Comparison of ENCODE assay signal across 1 cellular context in the genomic region with DNA sequence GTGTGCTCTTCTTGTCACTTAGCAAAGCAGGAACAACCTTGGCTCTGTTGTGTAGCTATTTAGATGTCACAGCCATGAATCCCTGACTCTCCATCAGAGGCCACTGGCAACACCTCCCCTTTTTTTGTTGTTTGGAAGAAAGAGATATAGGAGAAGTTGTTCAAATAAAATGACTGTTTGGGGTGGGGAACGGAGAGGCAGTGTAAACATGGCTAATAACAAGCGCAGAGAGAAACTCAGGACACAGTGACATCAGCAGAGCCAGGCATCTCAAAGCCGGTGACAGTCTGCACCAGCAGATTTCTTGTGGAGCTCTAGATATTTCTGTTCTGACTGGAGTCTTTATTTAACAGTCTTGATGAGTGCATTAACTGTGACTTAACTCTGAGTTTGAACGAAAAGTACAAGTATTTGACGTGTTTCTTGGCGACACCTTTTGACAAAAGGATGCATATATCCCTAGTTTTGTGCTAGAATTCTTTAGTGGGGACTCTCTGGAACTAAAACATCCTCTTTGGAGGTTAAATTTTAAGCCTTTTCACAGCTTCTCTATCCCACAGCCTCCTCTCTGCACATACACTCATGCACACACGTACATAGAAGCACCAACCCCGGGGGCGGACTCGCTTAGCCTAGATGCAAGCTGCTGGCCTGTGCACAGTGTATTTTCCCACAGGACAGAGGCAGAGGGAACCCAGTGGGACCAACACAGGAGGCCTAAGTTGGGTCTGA.
TF ChIP-seq lines count a peak whose summit lies in the region.

No MANE protein-coding gene starts in this region.

TF ChIP-seq in HepG2, 621 proteins besides CTCF, POLR2A, EP300 and RAD21 (continued from another document and continues in another):
- TF ChIP-seq, protein P1, sequence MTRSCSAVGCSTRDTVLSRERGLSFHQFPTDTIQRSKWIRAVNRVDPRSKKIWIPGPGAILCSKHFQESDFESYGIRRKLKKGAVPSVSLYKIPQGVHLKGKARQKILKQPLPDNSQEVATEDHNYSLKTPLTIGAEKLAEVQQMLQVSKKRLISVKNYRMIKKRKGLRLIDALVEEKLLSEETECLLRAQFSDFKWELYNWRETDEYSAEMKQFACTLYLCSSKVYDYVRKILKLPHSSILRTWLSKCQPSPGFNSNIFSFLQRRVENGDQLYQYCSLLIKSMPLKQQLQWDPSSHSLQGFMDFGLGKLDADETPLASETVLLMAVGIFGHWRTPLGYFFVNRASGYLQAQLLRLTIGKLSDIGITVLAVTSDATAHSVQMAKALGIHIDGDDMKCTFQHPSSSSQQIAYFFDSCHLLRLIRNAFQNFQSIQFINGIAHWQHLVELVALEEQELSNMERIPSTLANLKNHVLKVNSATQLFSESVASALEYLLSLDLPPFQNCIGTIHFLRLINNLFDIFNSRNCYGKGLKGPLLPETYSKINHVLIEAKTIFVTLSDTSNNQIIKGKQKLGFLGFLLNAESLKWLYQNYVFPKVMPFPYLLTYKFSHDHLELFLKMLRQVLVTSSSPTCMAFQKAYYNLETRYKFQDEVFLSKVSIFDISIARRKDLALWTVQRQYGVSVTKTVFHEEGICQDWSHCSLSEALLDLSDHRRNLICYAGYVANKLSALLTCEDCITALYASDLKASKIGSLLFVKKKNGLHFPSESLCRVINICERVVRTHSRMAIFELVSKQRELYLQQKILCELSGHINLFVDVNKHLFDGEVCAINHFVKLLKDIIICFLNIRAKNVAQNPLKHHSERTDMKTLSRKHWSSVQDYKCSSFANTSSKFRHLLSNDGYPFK (CRISPR knock-in tag; IDR thresholded peaks at IDR 0.05; ENCODE audit: borderline replicate concordance), result no peak
- TF ChIP-seq ZNF234 (CRISPR knock-in tag; conservative IDR thresholded peaks at IDR 0.05), result no peak
- no peak for TF ChIP-seq ZNF143 (CRISPR knock-in tag; IDR thresholded peaks at IDR 0.05)
- TF ChIP-seq ZNF790 (CRISPR knock-in tag; IDR thresholded peaks at IDR 0.05; ENCODE audit: borderline replicate concordance), result no peak
- no peak for TF ChIP-seq ZNF674 (CRISPR knock-in tag; IDR thresholded peaks at IDR 0.05; ENCODE audit: low read depth)
- TF ChIP-seq, protein P2, sequence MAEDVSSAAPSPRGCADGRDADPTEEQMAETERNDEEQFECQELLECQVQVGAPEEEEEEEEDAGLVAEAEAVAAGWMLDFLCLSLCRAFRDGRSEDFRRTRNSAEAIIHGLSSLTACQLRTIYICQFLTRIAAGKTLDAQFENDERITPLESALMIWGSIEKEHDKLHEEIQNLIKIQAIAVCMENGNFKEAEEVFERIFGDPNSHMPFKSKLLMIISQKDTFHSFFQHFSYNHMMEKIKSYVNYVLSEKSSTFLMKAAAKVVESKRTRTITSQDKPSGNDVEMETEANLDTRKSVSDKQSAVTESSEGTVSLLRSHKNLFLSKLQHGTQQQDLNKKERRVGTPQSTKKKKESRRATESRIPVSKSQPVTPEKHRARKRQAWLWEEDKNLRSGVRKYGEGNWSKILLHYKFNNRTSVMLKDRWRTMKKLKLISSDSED (CRISPR knock-in tag; IDR thresholded peaks at IDR 0.05), result no peak
- no peak for TF ChIP-seq ZNF383 (CRISPR knock-in tag; IDR thresholded peaks at IDR 0.05; ENCODE audit: borderline replicate concordance)
- no peak; the same call in 1 of the 2 replicates for TF ChIP-seq ZNF350 (CRISPR knock-in tag; IDR thresholded peaks at IDR 0.05; ENCODE audit: borderline replicate concordance, low read depth)
- no peak for TF ChIP-seq KLF6 (CRISPR knock-in tag; IDR thresholded peaks at IDR 0.05)
- no peak for TF ChIP-seq U2AF2 (IDR thresholded peaks at IDR 0.05; ENCODE audit: low read depth, low read length)
- no peak for TF ChIP-seq MBD4 (IDR thresholded peaks at IDR 0.05; ENCODE audit: borderline replicate concordance, low read length)
- TF ChIP-seq, protein P3, sequence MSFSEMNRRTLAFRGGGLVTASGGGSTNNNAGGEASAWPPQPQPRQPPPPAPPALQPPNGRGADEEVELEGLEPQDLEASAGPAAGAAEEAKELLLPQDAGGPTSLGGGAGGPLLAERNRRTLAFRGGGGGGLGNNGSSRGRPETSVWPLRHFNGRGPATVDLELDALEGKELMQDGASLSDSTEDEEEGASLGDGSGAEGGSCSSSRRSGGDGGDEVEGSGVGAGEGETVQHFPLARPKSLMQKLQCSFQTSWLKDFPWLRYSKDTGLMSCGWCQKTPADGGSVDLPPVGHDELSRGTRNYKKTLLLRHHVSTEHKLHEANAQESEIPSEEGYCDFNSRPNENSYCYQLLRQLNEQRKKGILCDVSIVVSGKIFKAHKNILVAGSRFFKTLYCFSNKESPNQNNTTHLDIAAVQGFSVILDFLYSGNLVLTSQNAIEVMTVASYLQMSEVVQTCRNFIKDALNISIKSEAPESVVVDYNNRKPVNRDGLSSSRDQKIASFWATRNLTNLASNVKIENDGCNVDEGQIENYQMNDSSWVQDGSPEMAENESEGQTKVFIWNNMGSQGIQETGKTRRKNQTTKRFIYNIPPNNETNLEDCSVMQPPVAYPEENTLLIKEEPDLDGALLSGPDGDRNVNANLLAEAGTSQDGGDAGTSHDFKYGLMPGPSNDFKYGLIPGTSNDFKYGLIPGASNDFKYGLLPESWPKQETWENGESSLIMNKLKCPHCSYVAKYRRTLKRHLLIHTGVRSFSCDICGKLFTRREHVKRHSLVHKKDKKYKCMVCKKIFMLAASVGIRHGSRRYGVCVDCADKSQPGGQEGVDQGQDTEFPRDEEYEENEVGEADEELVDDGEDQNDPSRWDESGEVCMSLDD (CRISPR knock-in tag; IDR thresholded peaks at IDR 0.05; ENCODE audit: borderline replicate concordance), result no peak
- TF ChIP-seq SRSF4 (IDR thresholded peaks at IDR 0.05; ENCODE audit: low read depth, low read length, poor library complexity, severe bottlenecking), result no peak
- no peak for TF ChIP-seq AGO1 (IDR thresholded peaks at IDR 0.05; ENCODE audit: low read depth, low read length, poor library complexity, severe bottlenecking)
- peak; percentile 75; the same call in 1 of the 2 replicates for TF ChIP-seq TBX3 (IDR thresholded peaks at IDR 0.05; ENCODE audit: borderline replicate concordance)
- TF ChIP-seq MTF1 (CRISPR knock-in tag; IDR thresholded peaks at IDR 0.05), result no peak
- TF ChIP-seq SYNCRIP (IDR thresholded peaks at IDR 0.05; ENCODE audit: insufficient read depth, low read depth, low read length), result no peak
- TF ChIP-seq ZMAT3 (CRISPR knock-in tag; conservative IDR thresholded peaks at IDR 0.05), result no peak
- no peak for TF ChIP-seq KAT8 (CRISPR knock-in tag; IDR thresholded peaks at IDR 0.05)
- TF ChIP-seq NFATC3 (CRISPR knock-in tag; IDR thresholded peaks at IDR 0.05), result no peak
- TF ChIP-seq MEIS2 (CRISPR knock-in tag; IDR thresholded peaks at IDR 0.05), result 0 out of 2 replicates have a peak, but pooled peaks have one; percentile 36
- TF ChIP-seq, protein P4, sequence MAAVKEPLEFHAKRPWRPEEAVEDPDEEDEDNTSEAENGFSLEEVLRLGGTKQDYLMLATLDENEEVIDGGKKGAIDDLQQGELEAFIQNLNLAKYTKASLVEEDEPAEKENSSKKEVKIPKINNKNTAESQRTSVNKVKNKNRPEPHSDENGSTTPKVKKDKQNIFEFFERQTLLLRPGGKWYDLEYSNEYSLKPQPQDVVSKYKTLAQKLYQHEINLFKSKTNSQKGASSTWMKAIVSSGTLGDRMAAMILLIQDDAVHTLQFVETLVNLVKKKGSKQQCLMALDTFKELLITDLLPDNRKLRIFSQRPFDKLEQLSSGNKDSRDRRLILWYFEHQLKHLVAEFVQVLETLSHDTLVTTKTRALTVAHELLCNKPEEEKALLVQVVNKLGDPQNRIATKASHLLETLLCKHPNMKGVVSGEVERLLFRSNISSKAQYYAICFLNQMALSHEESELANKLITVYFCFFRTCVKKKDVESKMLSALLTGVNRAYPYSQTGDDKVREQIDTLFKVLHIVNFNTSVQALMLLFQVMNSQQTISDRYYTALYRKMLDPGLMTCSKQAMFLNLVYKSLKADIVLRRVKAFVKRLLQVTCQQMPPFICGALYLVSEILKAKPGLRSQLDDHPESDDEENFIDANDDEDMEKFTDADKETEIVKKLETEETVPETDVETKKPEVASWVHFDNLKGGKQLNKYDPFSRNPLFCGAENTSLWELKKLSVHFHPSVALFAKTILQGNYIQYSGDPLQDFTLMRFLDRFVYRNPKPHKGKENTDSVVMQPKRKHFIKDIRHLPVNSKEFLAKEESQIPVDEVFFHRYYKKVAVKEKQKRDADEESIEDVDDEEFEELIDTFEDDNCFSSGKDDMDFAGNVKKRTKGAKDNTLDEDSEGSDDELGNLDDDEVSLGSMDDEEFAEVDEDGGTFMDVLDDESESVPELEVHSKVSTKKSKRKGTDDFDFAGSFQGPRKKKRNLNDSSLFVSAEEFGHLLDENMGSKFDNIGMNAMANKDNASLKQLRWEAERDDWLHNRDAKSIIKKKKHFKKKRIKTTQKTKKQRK (IDR thresholded peaks at IDR 0.05; ENCODE audit: low read length), result no peak
- TF ChIP-seq DNMT3B (CRISPR knock-in tag; conservative IDR thresholded peaks at IDR 0.05), result no peak
- TF ChIP-seq, protein P5, sequence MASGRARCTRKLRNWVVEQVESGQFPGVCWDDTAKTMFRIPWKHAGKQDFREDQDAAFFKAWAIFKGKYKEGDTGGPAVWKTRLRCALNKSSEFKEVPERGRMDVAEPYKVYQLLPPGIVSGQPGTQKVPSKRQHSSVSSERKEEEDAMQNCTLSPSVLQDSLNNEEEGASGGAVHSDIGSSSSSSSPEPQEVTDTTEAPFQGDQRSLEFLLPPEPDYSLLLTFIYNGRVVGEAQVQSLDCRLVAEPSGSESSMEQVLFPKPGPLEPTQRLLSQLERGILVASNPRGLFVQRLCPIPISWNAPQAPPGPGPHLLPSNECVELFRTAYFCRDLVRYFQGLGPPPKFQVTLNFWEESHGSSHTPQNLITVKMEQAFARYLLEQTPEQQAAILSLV (CRISPR knock-in tag; IDR thresholded peaks at IDR 0.05; ENCODE audit: borderline replicate concordance), result no peak
- no peak for TF ChIP-seq CREB3 (CRISPR knock-in tag; IDR thresholded peaks at IDR 0.05)
- TF ChIP-seq ZNF256 (CRISPR knock-in tag; conservative IDR thresholded peaks at IDR 0.05), result no peak; the same call in 1 of the 2 replicates
- TF ChIP-seq, protein P6, sequence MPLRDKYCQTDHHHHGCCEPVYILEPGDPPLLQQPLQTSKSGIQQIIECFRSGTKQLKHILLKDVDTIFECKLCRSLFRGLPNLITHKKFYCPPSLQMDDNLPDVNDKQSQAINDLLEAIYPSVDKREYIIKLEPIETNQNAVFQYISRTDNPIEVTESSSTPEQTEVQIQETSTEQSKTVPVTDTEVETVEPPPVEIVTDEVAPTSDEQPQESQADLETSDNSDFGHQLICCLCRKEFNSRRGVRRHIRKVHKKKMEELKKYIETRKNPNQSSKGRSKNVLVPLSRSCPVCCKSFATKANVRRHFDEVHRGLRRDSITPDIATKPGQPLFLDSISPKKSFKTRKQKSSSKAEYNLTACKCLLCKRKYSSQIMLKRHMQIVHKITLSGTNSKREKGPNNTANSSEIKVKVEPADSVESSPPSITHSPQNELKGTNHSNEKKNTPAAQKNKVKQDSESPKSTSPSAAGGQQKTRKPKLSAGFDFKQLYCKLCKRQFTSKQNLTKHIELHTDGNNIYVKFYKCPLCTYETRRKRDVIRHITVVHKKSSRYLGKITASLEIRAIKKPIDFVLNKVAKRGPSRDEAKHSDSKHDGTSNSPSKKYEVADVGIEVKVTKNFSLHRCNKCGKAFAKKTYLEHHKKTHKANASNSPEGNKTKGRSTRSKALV (CRISPR knock-in tag; IDR thresholded peaks at IDR 0.05), result no peak
- TF ChIP-seq SNAPC4 (CRISPR knock-in tag; IDR thresholded peaks at IDR 0.05), result no peak
- TF ChIP-seq ZNF883 (CRISPR knock-in tag; IDR thresholded peaks at IDR 0.05; ENCODE audit: not compliant biosample characterization), result no peak
- peak; percentile 76; the same call in 1 of the 2 replicates for TF ChIP-seq ZNF503 (CRISPR knock-in tag; IDR thresholded peaks at IDR 0.05)
